Comparison of ENCODE assay signal across 8 cellular contexts in genomic region chr6:127186889-127187288, GRCh38.
DNase-seq lines count a peak whose midpoint lies in the region; ATAC-seq and TF ChIP-seq lines count a peak whose summit lies in the region.

No MANE protein-coding gene starts in this region.

- in situ Hi-C loops in SK-MEL-5 (cut with HindIII; ENCODE audit: low pct_unique_long_range_greater_than_20kb, low sequenced_read_pairs), result no loop called here

- ATAC-seq in HG02938 (IDR thresholded peaks at IDR 0.05; ENCODE audit: unreplicated experiment) (peak; percentile 79), GM21526 (IDR thresholded peaks at IDR 0.05; ENCODE audit: low FRiP score, unreplicated experiment) (no peak)

- peak; percentile 64 for TF ChIP-seq CTCF in GM12874 (IDR thresholded peaks at IDR 0.05; ENCODE audit: insufficient read depth, low read depth, low read length)

- DNase-seq in SK-MEL-5 (ENCODE audit: low read depth, low spot score) (peak; percentile 76), islet precursor cell (peak; percentile 65), NCI-H1048 (lab: John Stamatoyannopoulos, UW) (no peak)
- DNase-seq in activated naive CD4-positive, alpha-beta T cell (lab: John Stamatoyannopoulos, UW), result peak; percentile 2 to 29 (median 10)
- peak; percentile 48 to 68 for DNase-seq in stimulated activated CD8-positive, alpha-beta memory T cell treated with anti-CD3 and anti-CD28 coated beads, Interleukin-2, amount 100 ng/mL, for 48 hours (ENCODE audit: low read depth in 2 of 2)
